1 cellular context compared by ENCODE assay signal in genomic region chr2:43798300-43798699, GRCh38.
TF ChIP-seq lines count a peak whose summit lies in the region.

No MANE protein-coding gene starts in this region.

TF ChIP-seq in endothelial cell of umbilical vein, 7 proteins besides CTCF, POLR2A, EP300 and RAD21:
- TF ChIP-seq JUN (IDR thresholded peaks at IDR 0.05; ENCODE audit: borderline replicate concordance, insufficient read depth, insufficient read length, low read depth) (no peak), POLR2AphosphoS5 (IDR thresholded peaks at IDR 0.05; ENCODE audit: insufficient read depth, low read depth, low read length) (no peak), FOS (IDR thresholded peaks at IDR 0.05; ENCODE audit: borderline replicate concordance, insufficient read depth, low read length) (no peak), EZH2 (IDR thresholded peaks at IDR 0.05; ENCODE audit: borderline replicate concordance, low read depth, low read length, severe bottlenecking) (no peak), GATA2 (IDR thresholded peaks at IDR 0.05; ENCODE audit: insufficient read depth, insufficient read length, low read depth, low read length) (no peak), MYC (IDR thresholded peaks at IDR 0.05; ENCODE audit: low read depth, low read length) (no peak), MAX (IDR thresholded peaks at IDR 0.05; ENCODE audit: insufficient read depth, insufficient read length) (no peak)
